Comparison of ENCODE assay signal across 8 cellular contexts in genomic region chr6:150866147-150867073, GRCh38. TPM values are rescaled to one million over a fixed set of nuclear protein-coding genes. Genes with fewer than 3 reads are reported as not detected.
DNase-seq lines count a peak whose midpoint lies in the region; ATAC-seq lines count a peak whose summit lies in the region.

No MANE protein-coding gene starts in this region.

- DNase-seq in AG08396 (ENCODE audit: low spot score), result peak; percentile 94
- peak; percentile 90 for DNase-seq in NCI-H345 (lab: John Stamatoyannopoulos, UW)
- peak; percentile 89 for DNase-seq in activated CD4-positive, alpha-beta T cell treated with anti-CD3 and anti-CD28 coated beads for 48 hours
- DNase-seq in left lobe of liver (ENCODE audit: low spot score), result peak; percentile 79
- DNase-seq in stimulated activated CD4-positive, alpha-beta T cell treated with anti-CD3 and anti-CD28 coated beads, Interleukin-1b, Interleukin-23, amount 100 ng/mL, for 48 hours, result peak; percentile 82

- ATAC-seq in GM18868 (IDR thresholded peaks at IDR 0.05; ENCODE audit: unreplicated experiment), result peak; percentile 77
- ATAC-seq in HG03095 (IDR thresholded peaks at IDR 0.05; ENCODE audit: unreplicated experiment), result peak; percentile 60
- ATAC-seq in left lobe of liver, result peak; percentile 86

- H3K27ac ChIP-seq in cingulate gyrus (ENCODE audit: low read depth, low read length), result peak overlapping the region; percentile 75

RNA-seq across cellular contexts. Expression of gene MTHFD1L, which starts 0.9 kb away (rescaled TPM):
- total RNA-seq in left lobe of liver, result 1.6 TPM

Comparison
In these comparisons a context has a peak if more than half of its experiments do, and no peak if none do; other contexts are left out.
1. Peak in every context shown above with its lines: DNase-seq, ATAC-seq and H3K27ac ChIP-seq.